ENCODE assay signal across 10 cellular contexts in the genomic region with DNA sequence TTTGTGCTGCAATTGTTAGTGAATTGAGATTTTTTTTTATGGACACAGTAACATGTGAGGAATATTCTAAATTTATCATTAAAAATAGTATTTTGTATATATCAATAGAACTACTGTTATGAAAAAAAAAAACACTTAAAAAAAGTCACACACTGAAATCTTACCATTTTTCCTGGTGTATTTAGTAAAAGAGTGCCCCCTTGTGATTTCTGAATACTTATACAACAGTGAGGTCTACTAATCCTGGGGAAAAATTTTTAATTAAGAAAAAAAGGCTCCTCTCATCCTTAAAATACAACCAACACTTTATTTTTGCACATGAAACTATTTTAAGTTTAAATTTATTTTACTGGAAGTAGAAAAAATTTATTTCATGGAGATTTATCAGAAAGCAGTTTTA. TPM values are rescaled to one million over a fixed set of nuclear protein-coding genes. Genes with fewer than 3 reads are reported as not detected.
DNase-seq lines count a peak whose midpoint lies in the region; ATAC-seq, FAIRE-seq and TF ChIP-seq lines count a peak whose summit lies in the region.
"Had no signal": no experiment of that assay in that cellular context is flagged by ENCODE, and none has a peak within 500 bp of the region (broad histone marks: within the 10 kb centered on the region; RNA-seq: fewer than 3 reads in every experiment).

No MANE protein-coding gene starts in this region.

- BruUV-seq in Panc1 (replicated peaks; lab: Mats Ljungman, UMichigan): no TSS peak

- H3K9me3 ChIP-seq in Panc1 (ENCODE audit: control insufficient read depth, insufficient read depth, low read depth, low read length) (no peaks in the 10 kb centered on the region), esophagus muscularis mucosa (peaks cover 0 to 3% (median 0%) of the 10 kb centered on the region in 4 donors)

- peak; percentile 97 for FAIRE-seq in A204.1 (lab: Jason Lieb, UNC)

- H3K4me3 ChIP-seq in Panc1 (ENCODE audit: low read depth in 2 of 2, low read length in 2 of 2) (no peak overlapping the region), esophagus muscularis mucosa (no peak overlapping the region)

- no peak for DNase-seq in HEK293T (ENCODE audit: extremely low spot score)
- DNase-seq in Panc1 (ENCODE audit: low read depth, low spot score): no peak
- peak; percentile 51 for DNase-seq in globus pallidus (ENCODE audit: low spot score)
- no peak for DNase-seq in esophagus muscularis mucosa (ENCODE audit: extremely low spot score)
- no peak for DNase-seq in mesenteric fat pad (ENCODE audit: low spot score)
- no peak for DNase-seq in stimulated activated CD4-positive, alpha-beta T cell treated with anti-CD3 and anti-CD28 coated beads, Interleukin-12 subunit alpha, Interleukin-12 subunit beta, amount 100 ng/mL, for 4 hours
- DNase-seq: DND-41, islet precursor cell had no signal

- POLR2A ChIA-PET in HEK293T (lab: Yijun Ruan, JAX): no interaction called here
- POLR2A ChIA-PET in Panc1 (lab: Charles Lee): no interaction called here

- H3K4me1 ChIP-seq in Panc1 (ENCODE audit: control insufficient read depth, insufficient read depth, low read length) (no peaks in the 10 kb centered on the region), esophagus muscularis mucosa (no peaks in the 10 kb centered on the region)

- H3K36me3 ChIP-seq in Panc1 (ENCODE audit: control insufficient read depth, insufficient read depth, low read length) (no peaks in the 10 kb centered on the region), esophagus muscularis mucosa (no peaks in the 10 kb centered on the region)

- TF ChIP-seq POLR2A in esophagus muscularis mucosa (IDR thresholded peaks at IDR 0.05; ENCODE audit: low read depth): no peak

- intact Hi-C loops in Panc1 (cut with micrococcal nuclease; ENCODE audit: unreplicated experiment): loop anchor here (2.0 to 5.0 kb wide), 2 partner anchors 270 to 1123 kb away; no protein-coding TSS in a partner anchor
- intact Hi-C loops in esophagus muscularis mucosa (cut with DNase I): no loop called here

- TF ChIP-seq CTCF in Panc1 (IDR thresholded peaks at IDR 0.05): peak; percentile 14; the same call in 1 of the 2 replicates
- peak in 1 of 3 experiments; percentile 11 for TF ChIP-seq CTCF in esophagus muscularis mucosa (IDR thresholded peaks at IDR 0.05)

- CTCF ChIA-PET in HEK293T (lab: Yijun Ruan, JAX) (interaction anchor here (1.3 kb wide), 1 partner anchor 269 kb away, joined by 5 read pairs; no protein-coding TSS in a partner anchor), Panc1 (lab: Charles Lee) (interaction anchor here (0.6 kb wide), 1 partner anchor 56 kb away, joined by 8 read pairs; no protein-coding TSS in a partner anchor)

- in situ Hi-C loops in Panc1 (cut with HindIII; ENCODE audit: low pct_unique_long_range_greater_than_20kb, low sequenced_read_pairs): no loop called here

- no peaks in the 10 kb centered on the region for H3K27me3 ChIP-seq in Panc1 (ENCODE audit: control insufficient read depth, insufficient read depth, low read length)
- no peaks in the 10 kb centered on the region for H3K27me3 ChIP-seq in esophagus muscularis mucosa

- H3K27ac ChIP-seq in Panc1 (ENCODE audit: low read length): no peak overlapping the region
- no peak overlapping the region for H3K27ac ChIP-seq in esophagus muscularis mucosa (replicated peaks in 1 of 4)

- ATAC-seq in Panc1 (no peak), HG03342 (IDR thresholded peaks at IDR 0.05; ENCODE audit: unreplicated experiment) (no peak)

- no peak for TF ChIP-seq EP300 in esophagus muscularis mucosa (IDR thresholded peaks at IDR 0.05)

TF ChIP-seq in HEK293T, 16 proteins besides CTCF, POLR2A, EP300 and RAD21:
- TF ChIP-seq NFRKB (IDR thresholded peaks at IDR 0.05): no peak
- TF ChIP-seq ZNF384 (IDR thresholded peaks at IDR 0.05): peak; percentile 67

RNA-seq across cellular contexts. Expression of gene SPOCK3, which starts 56.4 kb away (rescaled TPM):
- total RNA-seq in Panc1 (2021; ENCODE audit: unreplicated experiment) (1.4 TPM), esophagus muscularis mucosa (1 to 10 TPM in 3 of 4 donors, under 1 TPM in 1; 0.52 to 5.0 (median 2.3) TPM), mesenteric fat pad (not detected)
- 0.51 TPM for polyA plus RNA-seq in Panc1 (2012; ENCODE audit: insufficient read length)
